19 cellular contexts compared by ENCODE assay signal in the genomic region with DNA sequence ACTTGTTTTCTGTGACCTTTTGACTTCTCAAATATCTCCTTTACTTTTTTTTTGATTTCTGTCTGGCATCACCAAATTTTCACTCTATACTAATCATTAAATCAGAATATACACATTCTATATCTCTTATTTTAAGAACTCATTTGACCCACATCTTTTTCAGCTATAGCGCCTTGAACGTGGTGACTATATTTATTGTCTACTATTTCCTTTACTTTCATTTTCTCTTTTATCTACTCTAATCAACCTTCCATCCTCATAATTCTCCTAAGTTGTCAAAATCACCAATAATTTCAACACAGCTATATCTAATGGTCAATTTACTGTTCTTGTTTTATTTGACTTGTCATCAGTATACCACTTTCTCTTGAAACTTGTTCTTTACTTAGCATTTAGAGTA.
DNase-seq lines count a peak whose midpoint lies in the region; ATAC-seq and TF ChIP-seq lines count a peak whose summit lies in the region.
"Had no signal": no experiment of that assay in that cellular context is flagged by ENCODE, and none has a peak within 500 bp of the region (broad histone marks: within the 10 kb centered on the region; RNA-seq: fewer than 3 reads in every experiment).

No MANE protein-coding gene starts in this region.

- H3K4me3 ChIP-seq in IMR-90 (ENCODE audit: insufficient read depth, low read depth, low read length), result no peak overlapping the region
- no peak overlapping the region for H3K4me3 ChIP-seq in uterus
- H3K4me3 ChIP-seq: breast epithelium, lower lobe of right lung, upper lobe of right lung had no signal

- H4K5ac ChIP-seq in IMR-90 (ENCODE audit: low read depth, low read length), result no peak overlapping the region

- no TSS peak for BruUV-seq in IMR-90 (replicated peaks; lab: Mats Ljungman, UMichigan)

- H3K36me3 ChIP-seq in IMR-90 (ENCODE audit: control insufficient read depth, insufficient read depth, low read length) (no peaks in the 10 kb centered on the region), uterus (no peaks in the 10 kb centered on the region)
- H3K36me3 ChIP-seq: BE2C, breast epithelium, lower lobe of right lung, upper lobe of right lung had no signal

- H2AFZ ChIP-seq in IMR-90 (replicated peaks; ENCODE audit: low read length, poor library complexity), result no peak overlapping the region

- TF ChIP-seq POLR2A in IMR-90 (IDR thresholded peaks at IDR 0.05; ENCODE audit: low read depth, low read length) (no peak), uterus (IDR thresholded peaks at IDR 0.05) (no peak)

- dilution Hi-C loops in IMR-90 (cut with HindIII; ENCODE audit: low sequenced_read_pairs, unreplicated experiment), result no loop called here

- H4K8ac ChIP-seq in IMR-90 (ENCODE audit: low read depth in 2 of 2, low read length in 2 of 2), result no peak overlapping the region

- H3K14ac ChIP-seq in IMR-90 (replicated peaks; ENCODE audit: low read depth, low read length), result no peak overlapping the region

- H3K4me1 Mint-ChIP-seq in T-helper 2 cell treated with Interferon-gamma antibody and Interleukin-4, amounts not matched to agents 5 μg/mL and 100 μg/mL, for 36 hours (ENCODE audit: low read depth), result peaks cover 24% of the 10 kb centered on the region
- H3K4me1 Mint-ChIP-seq in activated T-helper 17 cell treated with anti-CD3 and anti-CD28 coated beads, Interleukin-2, amount 50 U/mL, for 72 hours, result peaks cover 27% of the 10 kb centered on the region
- H3K4me1 Mint-ChIP-seq in naive thymus-derived CD8-positive, alpha-beta T cell, result peaks cover 19 to 36% (median 30%) of the 10 kb centered on the region in 4 donors

- in situ Hi-C loops in IMR-90 (cut with MboI; ENCODE audit: low sequenced_read_pairs), result no loop called here

- no peak overlapping the region for H2AK9ac ChIP-seq in IMR-90 (replicated peaks; ENCODE audit: low read depth, low read length, poor library complexity)

- H3K18ac ChIP-seq in IMR-90 (ENCODE audit: low read depth, low read length), result no peak overlapping the region

- H3K27ac ChIP-seq in IMR-90 (ENCODE audit: insufficient read depth, low read length), result no peak overlapping the region
- no peak overlapping the region for H3K27ac ChIP-seq in uterus
- H3K27ac ChIP-seq: breast epithelium, lower lobe of right lung, upper lobe of right lung had no signal

- intact Hi-C loops in IMR-90 (cut with micrococcal nuclease) (no loop called here), uterus (cut with DNase I; ENCODE audit: low total_unique reads) (no loop called here)

- DNase-seq in T-helper 2 cell treated with Interferon-gamma antibody and Interleukin-4, amounts not matched to agents 5 μg/mL and 100 μg/mL, for 36 hours (ENCODE audit: low spot score), result no peak
- DNase-seq in T-helper 2 cell (no peak), IMR-90 (no peak), hypothalamus (lab: John Stamatoyannopoulos, UW) (no peak), uterus (no peak), Kasumi-1 (lab: John Stamatoyannopoulos, UW) (no peak)
- no peak for DNase-seq in naive thymus-derived CD8-positive, alpha-beta T cell
- DNase-seq: 8988T; BE2C; foreskin fibroblast; lower lobe of right lung; NCI-H146; NCI-H2171; PC-3; stimulated activated CD4-positive, alpha-beta T cell treated with anti-CD3 and anti-CD28 coated beads, Interleukin-1b, Interleukin-23, amount 100 ng/mL, for 48 hours; upper lobe of right lung had no signal

- H3K9me3 Mint-ChIP-seq in T-helper 2 cell treated with Interferon-gamma antibody and Interleukin-4, amounts not matched to agents 5 μg/mL and 100 μg/mL, for 36 hours, result peaks cover 66% of the 10 kb centered on the region
- peaks cover 17% of the 10 kb centered on the region for H3K9me3 Mint-ChIP-seq in activated T-helper 17 cell treated with anti-CD3 and anti-CD28 coated beads, Interleukin-2, amount 50 U/mL, for 72 hours
- H3K9me3 Mint-ChIP-seq in naive thymus-derived CD8-positive, alpha-beta T cell, result peaks cover 14 to 43% (median 22%) of the 10 kb centered on the region in 9 donors

- H3K4me2 ChIP-seq in IMR-90 (ENCODE audit: low read depth, low read length), result peak overlapping the region; percentile 50; the same call in 1 of the 2 replicates

- H3K9ac ChIP-seq in IMR-90 (ENCODE audit: low read depth, low read length), result no peak overlapping the region

- no peak overlapping the region for H2BK5ac ChIP-seq in IMR-90 (ENCODE audit: low read depth, low read length, poor library complexity, severe bottlenecking)

- H2AK5ac ChIP-seq in IMR-90 (ENCODE audit: low read depth, low read length), result no peak overlapping the region

- peaks cover 19% of the 10 kb centered on the region for H3K36me3 Mint-ChIP-seq in T-helper 2 cell treated with Interferon-gamma antibody and Interleukin-4, amounts not matched to agents 5 μg/mL and 100 μg/mL, for 36 hours (ENCODE audit: low read depth)
- H3K36me3 Mint-ChIP-seq in activated T-helper 17 cell treated with anti-CD3 and anti-CD28 coated beads, Interleukin-2, amount 50 U/mL, for 72 hours (ENCODE audit: low read depth), result no peaks in the 10 kb centered on the region
- peaks cover 0 to 31% (median 24%) of the 10 kb centered on the region in 3 donors for H3K36me3 Mint-ChIP-seq in naive thymus-derived CD8-positive, alpha-beta T cell

- H3K9me3 ChIP-seq in IMR-90 (ENCODE audit: control insufficient read depth, insufficient read depth, low read length) (peaks cover 2% of the 10 kb centered on the region; the same call in 1 of the 2 replicates), uterus (no peaks in the 10 kb centered on the region)
- H3K9me3 ChIP-seq: BE2C, upper lobe of right lung had no signal

- no peak overlapping the region for H2BK120ac ChIP-seq in IMR-90 (ENCODE audit: low read depth, low read length)

- H3K9me1 ChIP-seq in IMR-90 (ENCODE audit: insufficient read depth, low read length), result no peaks in the 10 kb centered on the region

- TF ChIP-seq RAD21 in IMR-90 (IDR thresholded peaks at IDR 0.05; ENCODE audit: low read length), result no peak

- no peaks in the 10 kb centered on the region for H4K20me1 ChIP-seq in IMR-90 (ENCODE audit: insufficient read depth, low read length)

- POLR2A ChIA-PET in IMR-90 (lab: Charles Lee; ENCODE audit: unreplicated experiment), result no interaction called here
- POLR2A ChIA-PET in naive thymus-derived CD8-positive, alpha-beta T cell (lab: Charles Lee), result no interaction called here

- H3K4me1 ChIP-seq in IMR-90 (ENCODE audit: control insufficient read depth, insufficient read depth, low read length) (no peaks in the 10 kb centered on the region), uterus (no peaks in the 10 kb centered on the region)
- H3K4me1 ChIP-seq: breast epithelium, lower lobe of right lung, upper lobe of right lung had no signal

- TF ChIP-seq CTCF in IMR-90 (conservative IDR thresholded peaks at IDR 0.05; ENCODE audit: low read depth, low read length), result no peak
- TF ChIP-seq CTCF in uterus (IDR thresholded peaks at IDR 0.05), result no peak

- H3K27me3 ChIP-seq in IMR-90 (ENCODE audit: control insufficient read depth, insufficient read depth, low read length) (no peaks in the 10 kb centered on the region), uterus (no peaks in the 10 kb centered on the region)
- H3K27me3 ChIP-seq: BE2C, breast epithelium, upper lobe of right lung had no signal

- H3K4ac ChIP-seq in IMR-90 (ENCODE audit: low read depth, low read length), result no peak overlapping the region

- peak overlapping the region; percentile 22 for H3K27ac Mint-ChIP-seq in T-helper 2 cell treated with Interferon-gamma antibody and Interleukin-4, amounts not matched to agents 5 μg/mL and 100 μg/mL, for 36 hours
- H3K27ac Mint-ChIP-seq in activated T-helper 17 cell treated with anti-CD3 and anti-CD28 coated beads, Interleukin-2, amount 50 U/mL, for 72 hours, result peak overlapping the region; percentile 51
- peak overlapping the region in 9 of 10 donors; percentile 6 to 85 (median 64) for H3K27ac Mint-ChIP-seq in naive thymus-derived CD8-positive, alpha-beta T cell

- CTCF ChIA-PET in IMR-90 (lab: Yijun Ruan, JAX), result interaction anchor here (1.1 kb wide), 1 partner anchor 10 kb away, joined by 4 read pairs; no protein-coding TSS in a partner anchor

- H2BK15ac ChIP-seq in IMR-90 (ENCODE audit: low read depth, low read length), result no peak overlapping the region

- no peak overlapping the region for H2BK20ac ChIP-seq in IMR-90 (ENCODE audit: low read depth, low read length)

- H3K56ac ChIP-seq in IMR-90 (ENCODE audit: extremely low read depth, insufficient read depth, low read length), result no peak overlapping the region

- no peaks in the 10 kb centered on the region for H3K27me3 Mint-ChIP-seq in T-helper 2 cell treated with Interferon-gamma antibody and Interleukin-4, amounts not matched to agents 5 μg/mL and 100 μg/mL, for 36 hours (ENCODE audit: low read depth)
- H3K27me3 Mint-ChIP-seq in activated T-helper 17 cell treated with anti-CD3 and anti-CD28 coated beads, Interleukin-2, amount 50 U/mL, for 72 hours, result no peaks in the 10 kb centered on the region
- H3K27me3 Mint-ChIP-seq in naive thymus-derived CD8-positive, alpha-beta T cell, result no peaks in the 10 kb centered on the region

- no peak overlapping the region for H3K23ac ChIP-seq in IMR-90 (ENCODE audit: low read depth, low read length)

- no CpG with 5 or more reads among the region's 2 CpGs for WGBS in IMR-90 (ENCODE audit: extremely low coverage in 2 of 2, insufficient read length in 1 of 2), 2 experiments

- H3K4me3 Mint-ChIP-seq in T-helper 2 cell treated with Interferon-gamma antibody and Interleukin-4, amounts not matched to agents 5 μg/mL and 100 μg/mL, for 36 hours, result peak overlapping the region; percentile 14
- H3K4me3 Mint-ChIP-seq in activated T-helper 17 cell treated with anti-CD3 and anti-CD28 coated beads, Interleukin-2, amount 50 U/mL, for 72 hours, result peak overlapping the region; percentile 64
- peak overlapping the region; percentile 16 to 77 (median 73) for H3K4me3 Mint-ChIP-seq in naive thymus-derived CD8-positive, alpha-beta T cell

- H3K79me1 ChIP-seq in IMR-90 (ENCODE audit: low read depth in 1 of 2, low read length in 2 of 2), result no peaks in the 10 kb centered on the region

- no peak for ATAC-seq in IMR-90 (ENCODE audit: low read depth)
- no peak for ATAC-seq in activated T-helper 17 cell treated with anti-CD3 and anti-CD28 coated beads, Interleukin-2, amount 50 U/mL, for 72 hours (replicated peaks)
- ATAC-seq in naive thymus-derived CD8-positive, alpha-beta T cell, result no peak
- ATAC-seq: HepG2, lower lobe of right lung, PC-3, upper lobe of right lung had no signal

- no peak overlapping the region for H4K91ac ChIP-seq in IMR-90 (ENCODE audit: insufficient read depth, low read depth, low read length)

TF ChIP-seq in IMR-90, 13 proteins besides CTCF, POLR2A, EP300 and RAD21 (continues in another document):
- TF ChIP-seq MAFK (IDR thresholded peaks at IDR 0.05; ENCODE audit: low read depth, low read length) (no peak), SMC3 (IDR thresholded peaks at IDR 0.05; ENCODE audit: low read depth, low read length) (no peak), CHD1 (IDR thresholded peaks at IDR 0.05; ENCODE audit: low read depth, low read length) (no peak)
- TF ChIP-seq, protein P1, sequence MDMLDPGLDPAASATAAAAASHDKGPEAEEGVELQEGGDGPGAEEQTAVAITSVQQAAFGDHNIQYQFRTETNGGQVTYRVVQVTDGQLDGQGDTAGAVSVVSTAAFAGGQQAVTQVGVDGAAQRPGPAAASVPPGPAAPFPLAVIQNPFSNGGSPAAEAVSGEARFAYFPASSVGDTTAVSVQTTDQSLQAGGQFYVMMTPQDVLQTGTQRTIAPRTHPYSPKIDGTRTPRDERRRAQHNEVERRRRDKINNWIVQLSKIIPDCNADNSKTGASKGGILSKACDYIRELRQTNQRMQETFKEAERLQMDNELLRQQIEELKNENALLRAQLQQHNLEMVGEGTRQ (IDR thresholded peaks at IDR 0.05; ENCODE audit: low read depth, low read length), result no peak

Comparison
In these comparisons a context has a peak if more than half of its experiments do, and no peak if none do; other contexts are left out.
1. H3K4me3 Mint-ChIP-seq: peak in every context shown above with its lines; median percentile 73 in naive thymus-derived CD8-positive, alpha-beta T cell; 64 in activated T-helper 17 cell treated with anti-CD3 and anti-CD28 coated beads, Interleukin-2, amount 50 U/mL, for 72 hours; 14 in T-helper 2 cell treated with Interferon-gamma antibody and Interleukin-4, amounts not matched to agents 5 μg/mL and 100 μg/mL, for 36 hours.